ENCODE assay signal across 25 cellular contexts in genomic region chr6:15557174-15557573, GRCh38.
"Had no signal": no experiment of that assay in that cellular context is flagged by ENCODE, and none has a peak within 500 bp of the region (broad histone marks: within the 10 kb centered on the region; RNA-seq: fewer than 3 reads in every experiment).

No MANE protein-coding gene starts in this region.

- H3K27ac Mint-ChIP-seq: endodermal cell had no signal

- H3K4me3 ChIP-seq: coronary artery, esophagus squamous epithelium, gastrocnemius medialis, hepatocyte, left lung, lower lobe of right lung had no signal

- FAIRE-seq: colon, endometrium, keratinocyte had no signal

- H3K36me3 ChIP-seq: esophagus squamous epithelium, gastrocnemius medialis, left lung, lower lobe of right lung had no signal

- H3K9me3 ChIP-seq: esophagus squamous epithelium, gastrocnemius medialis, left lung, lower lobe of right lung had no signal

- H3K27me3 Mint-ChIP-seq: effector memory CD8-positive, alpha-beta T cell; naive thymus-derived CD8-positive, alpha-beta T cell had no signal

- H2AFZ ChIP-seq: hepatocyte had no signal

- H3K4me2 ChIP-seq: hepatocyte had no signal

- ATAC-seq: effector memory CD8-positive, alpha-beta T cell; esophagus mucosa; gastrocnemius medialis; left cardiac atrium; left lung; left ventricle myocardium superior; lower lobe of right lung; naive thymus-derived CD8-positive, alpha-beta T cell had no signal

- DNase-seq: effector CD8-positive, alpha-beta T cell; effector memory CD8-positive, alpha-beta T cell; endodermal cell; erythroblast; esophagus squamous epithelium; foreskin fibroblast; foreskin melanocyte; gastrocnemius medialis; glutamatergic neuron; head of caudate nucleus; hypothalamus; left cardiac atrium; left lung; left ventricle myocardium superior; lower lobe of right lung; mesenchymal stem cell; midbrain; naive thymus-derived CD8-positive, alpha-beta T cell had no signal

- H3K9me3 Mint-ChIP-seq: effector memory CD8-positive, alpha-beta T cell; endodermal cell; naive thymus-derived CD8-positive, alpha-beta T cell had no signal

- H3K36me3 Mint-ChIP-seq: naive thymus-derived CD8-positive, alpha-beta T cell had no signal

- H3K27ac ChIP-seq: coronary artery, epithelial cell of prostate, esophagus squamous epithelium, gastrocnemius medialis, hepatocyte, left lung, lower lobe of right lung had no signal

- H3K27me3 ChIP-seq: esophagus squamous epithelium, gastrocnemius medialis, hepatocyte, left lung had no signal

- H3K4me3 Mint-ChIP-seq: effector memory CD8-positive, alpha-beta T cell; endodermal cell; naive thymus-derived CD8-positive, alpha-beta T cell had no signal
